11 cellular contexts compared by ENCODE assay signal in genomic region chr17:46769531-46770438, GRCh38. TPM values are rescaled to one million over a fixed set of nuclear protein-coding genes. Genes with fewer than 3 reads are reported as not detected.
A peak's percentile ranks its signal among the peaks of the same experiment; 100 is the strongest.
DNase-seq lines count a peak whose midpoint lies in the region; ATAC-seq, FAIRE-seq and TF ChIP-seq lines count a peak whose summit lies in the region.
"Had no signal": no experiment of that assay in that cellular context is flagged by ENCODE, and none has a peak within 500 bp of the region (broad histone marks: within the 10 kb centered on the region; RNA-seq: fewer than 3 reads in every experiment).

No MANE protein-coding gene starts in this region.

- intact Hi-C loops in HepG2 (cut with micrococcal nuclease; ENCODE audit: unreplicated experiment): no loop called here
- intact Hi-C loops in right lobe of liver (cut with DNase I): no loop called here
- intact Hi-C loops in K562 (cut with micrococcal nuclease): no loop called here

- DNase-seq in HepG2 (ENCODE audit: low spot score) (no peak), right lobe of liver (no peak), K562 (ENCODE audit: extremely low read depth in 1 of 4, low spot score in 3 of 4) (no peak), naive B cell (no peak), urothelium cell line (ENCODE audit: low spot score) (peak; percentile 7), foreskin keratinocyte (no peak)
- DNase-seq: left ventricle myocardium superior, NCI-H446 treated with DMSO at 0.1 percent for 48 hours had no signal

- H3K27me3 Mint-ChIP-seq in naive B cell: no peaks in the 10 kb centered on the region

- H3K4me3 ChIP-seq in HepG2 (replicated peaks in 1 of 3; ENCODE audit: insufficient read depth in 1 of 3, low read depth in 2 of 3, low read length in 3 of 3): peak overlapping the region; percentile 36 to 77 (median 71); a peak in 5 of 6 replicates
- H3K4me3 ChIP-seq in right lobe of liver: peak overlapping the region in 1 of 3 donors; percentile 4
- H3K4me3 ChIP-seq in K562: no peak overlapping the region

- H3K9me1 ChIP-seq in K562 (ENCODE audit: control insufficient read depth, insufficient read depth, low read length): no peaks in the 10 kb centered on the region

- no peak overlapping the region for H3K27ac Mint-ChIP-seq in naive B cell

- BruUV-seq in HepG2 (replicated peaks; lab: Mats Ljungman, UMichigan): no TSS peak
- BruUV-seq in K562 (replicated peaks; lab: Mats Ljungman, UMichigan): no TSS peak

- H3K4me1 ChIP-seq in HepG2 (ENCODE audit: insufficient read depth, low read length) (peaks cover 55% of the 10 kb centered on the region), right lobe of liver (peaks cover 0 to 11% (median 5%) of the 10 kb centered on the region in 4 donors), K562 (replicated peaks in 1 of 2; ENCODE audit: control insufficient read depth in 2 of 2, insufficient read depth in 2 of 2, low read length in 2 of 2) (peaks cover 36 to 71% of the 10 kb centered on the region in 2 experiments), foreskin keratinocyte (peaks cover 5% of the 10 kb centered on the region)

- FAIRE-seq in HepG2 (lab: Jason Lieb, UNC) (no peak), K562 (lab: Jason Lieb, UNC) (no peak), urothelium cell line (lab: Jason Lieb, UNC) (peak; percentile 66)
- FAIRE-seq: colon had no signal

- H2AFZ ChIP-seq in HepG2 (ENCODE audit: low read length) (no peak overlapping the region), K562 (ENCODE audit: low read depth, low read length) (peak overlapping the region; percentile 65)

- TF ChIP-seq POLR2A in HepG2 (IDR thresholded peaks at IDR 0.05; ENCODE audit: insufficient read depth in 1 of 2, low read depth in 2 of 2, low read length in 2 of 2) (no peak), right lobe of liver (IDR thresholded peaks at IDR 0.05) (no peak), K562 (conservative IDR thresholded peaks at IDR 0.05) (no peak)

- H3K79me2 ChIP-seq in HepG2 (ENCODE audit: insufficient read depth, low read length) (no peaks in the 10 kb centered on the region), K562 (ENCODE audit: control insufficient read depth, insufficient read depth, low read length) (peaks cover 7% of the 10 kb centered on the region; the same call in 2 of the 3 replicates)

- H3K36me3 ChIP-seq in HepG2 (replicated peaks in 1 of 2; ENCODE audit: control insufficient read depth in 1 of 2, insufficient read depth in 2 of 2, low read length in 2 of 2): no peaks in the 10 kb centered on the region
- no peaks in the 10 kb centered on the region for H3K36me3 ChIP-seq in right lobe of liver
- H3K36me3 ChIP-seq in K562 (ENCODE audit: control insufficient read depth, insufficient read depth, low read length): no peaks in the 10 kb centered on the region; the same call in 2 of the 3 replicates

- TF ChIP-seq CTCF in HepG2 (CRISPR knock-in tag; IDR thresholded peaks at IDR 0.05) (no peak), right lobe of liver (IDR thresholded peaks at IDR 0.05) (no peak), K562 (IDR thresholded peaks at IDR 0.05 in 2 of 3, conservative IDR thresholded peaks at IDR 0.05 in 1 of 3; ENCODE audit: insufficient read depth in 2 of 3, low read depth in 1 of 3, low read length in 3 of 3) (no peak), foreskin keratinocyte (conservative IDR thresholded peaks at IDR 0.05) (no peak)

- in situ Hi-C loops in HepG2 (cut with HindIII; ENCODE audit: extremely low pct_ligation_motif_present, low pct_unique_long_range_greater_than_20kb): no loop called here
- in situ Hi-C loops in K562 (cut with MboI): loop anchor here (25.0 kb wide), 1 partner anchor 332 kb away; no protein-coding TSS in a partner anchor

- no peaks in the 10 kb centered on the region for H3K27me3 ChIP-seq in HepG2 (ENCODE audit: control insufficient read depth in 1 of 2, insufficient read depth in 2 of 2, low read length in 2 of 2)
- no peaks in the 10 kb centered on the region for H3K27me3 ChIP-seq in right lobe of liver
- H3K27me3 ChIP-seq in K562 (ENCODE audit: control insufficient read depth in 2 of 2, insufficient read depth in 2 of 2, low read length in 2 of 2): no peaks in the 10 kb centered on the region
- H3K27me3 ChIP-seq in foreskin keratinocyte: no peaks in the 10 kb centered on the region

- H3K9me3 Mint-ChIP-seq in naive B cell: no peaks in the 10 kb centered on the region

- WGBS in HepG2 (ENCODE audit: low lambda C conversion rate): 90% methylated on average over 56 of the region's 56 CpGs
- WGBS in right lobe of liver (ENCODE audit: insufficient coverage, low coverage, low lambda C conversion rate, missing lambda C conversion rate): 62% methylated on average over 15 of the region's 56 CpGs
- 91% methylated on average over 35 of the region's 56 CpGs for WGBS in K562 (ENCODE audit: insufficient coverage, low coverage, missing lambda C conversion rate)

- TF ChIP-seq RAD21 in HepG2 (CRISPR knock-in tag; IDR thresholded peaks at IDR 0.05) (no peak), K562 (CRISPR knock-in tag; conservative IDR thresholded peaks at IDR 0.05 in 1 of 2, IDR thresholded peaks at IDR 0.05 in 1 of 2) (no peak)

- H3K4me2 ChIP-seq in HepG2 (ENCODE audit: low read depth, low read length) (peak overlapping the region; percentile 86), K562 (ENCODE audit: insufficient read depth, low read length) (peak overlapping the region; percentile 77)

- H4K20me1 ChIP-seq in HepG2 (ENCODE audit: insufficient read depth, low read length) (no peaks in the 10 kb centered on the region), K562 (replicated peaks; ENCODE audit: control insufficient read depth, insufficient read depth, low read length) (no peaks in the 10 kb centered on the region)

- H3K4me1 Mint-ChIP-seq in naive B cell: peaks cover 11 to 28% (median 25%) of the 10 kb centered on the region in 3 donors

- peak overlapping the region; percentile 68 to 88 (median 79) for H3K4me3 Mint-ChIP-seq in naive B cell

- peak overlapping the region; percentile 91 for H3K27ac ChIP-seq in HepG2 (ENCODE audit: extremely low read length, insufficient read depth, low read length)
- H3K27ac ChIP-seq in right lobe of liver: no peak overlapping the region
- peak overlapping the region; percentile 95 for H3K27ac ChIP-seq in K562 (ENCODE audit: extremely low read depth, low read depth, low read length)
- H3K27ac ChIP-seq in foreskin keratinocyte: no peak overlapping the region

- TF ChIP-seq EP300 in HepG2 (IDR thresholded peaks at IDR 0.05; ENCODE audit: low read depth in 2 of 2, low read length in 2 of 2) (no peak), HepG2 (CRISPR knock-in tag; IDR thresholded peaks at IDR 0.05; ENCODE audit: borderline replicate concordance) (no peak), K562 (IDR thresholded peaks at IDR 0.05; ENCODE audit: low read length) (no peak)

- CTCF ChIA-PET in HepG2 (lab: Yijun Ruan, JAX; ENCODE audit: low intra/inter-chr PET ratio, low total read pairs) (interaction anchor here (1.0 kb wide), 1 partner anchor 12 kb away, joined by 3 read pairs; no protein-coding TSS in a partner anchor), K562 (lab: Yijun Ruan, JAX; ENCODE audit: low intra/inter-chr PET ratio) (no interaction called here)

- H3K36me3 Mint-ChIP-seq in naive B cell: no peaks in the 10 kb centered on the region

- ATAC-seq in HepG2 (no peak; the same call in 2 of the 3 replicates), right lobe of liver (no peak), K562 (no peak), naive B cell (ENCODE audit: low read depth in 2 of 2) (no peak), HG02678 (IDR thresholded peaks at IDR 0.05; ENCODE audit: unreplicated experiment) (no peak), foreskin keratinocyte (no peak), esophagus mucosa (no peak)

- peak overlapping the region; percentile 71 for H3K9ac ChIP-seq in HepG2 (ENCODE audit: insufficient read depth, low read depth, low read length)
- peak overlapping the region; percentile 85 for H3K9ac ChIP-seq in K562 (ENCODE audit: insufficient read depth in 1 of 2, low read depth in 2 of 2, low read length in 2 of 2)

- H3K9me3 ChIP-seq in HepG2 (ENCODE audit: low read length) (no peaks in the 10 kb centered on the region), right lobe of liver (no peaks in the 10 kb centered on the region), K562 (replicated peaks; ENCODE audit: control insufficient read depth, insufficient read depth, low read depth, low read length) (no peaks in the 10 kb centered on the region)

- POLR2A ChIA-PET in HepG2 (lab: Yijun Ruan, JAX) (interaction anchor here (1.7 kb wide), 1 partner anchor 11 kb away, joined by 12 read pairs; no protein-coding TSS in a partner anchor), K562 (lab: Yijun Ruan, JAX) (no interaction called here)

RNA-seq across cellular contexts. Expression of gene WNT3, which starts 48.7 kb away (rescaled TPM):
- total RNA-seq in HepG2 (2016; rRNA removed; fragmentation: Illumina TruSeq; extraction: Trizol) (6.4 and 8.5 TPM in 2 replicates), right lobe of liver (1 to 10 TPM; 1.0 to 5.0 (median 4.0) TPM), K562 (2014; rRNA removed) (1.5 and 2.9 TPM in 2 replicates), K562 (2014; rRNA removed; fragmentation: Illumina TruSeq; extraction: Trizol) (2.2 and 2.4 TPM in 2 replicates), K562 (2015; rRNA removed; fragmentation: Illumina TruSeq; extraction: Trizol) (2.6 and 2.8 TPM in 2 replicates), K562 (2021) (2.7 and 3.5 TPM in 2 replicates), foreskin keratinocyte (1.2 and 1.3 TPM in 2 replicates), esophagus mucosa (5.9 TPM)
- 0.71 and 1.2 TPM in 2 replicates for total RNA-seq in HepG2 (2016; cell fraction: cytosol; rRNA removed; fragmentation: Illumina TruSeq; extraction: Trizol; ENCODE audit: low read depth)
- total RNA-seq in HepG2 (2016; cell fraction: insoluble cytoplasmic fraction; rRNA removed; fragmentation: Illumina TruSeq; extraction: Trizol): 5.9 and 8.3 TPM in 2 replicates
- 4.3 and 4.8 TPM in 2 replicates for total RNA-seq in HepG2 (2016; cell fraction: membrane; rRNA removed; fragmentation: Illumina TruSeq; extraction: Trizol)
- 8.4 and 9.8 TPM in 2 replicates for total RNA-seq in HepG2 (2016; cell fraction: nucleus; rRNA removed; fragmentation: Illumina TruSeq; extraction: Trizol)
- polyA plus RNA-seq in HepG2 (2011; rRNA removed) (10.3 and 12.5 TPM in 2 replicates), K562 (2011; rRNA removed) (5.9 and 6.1 TPM in 2 replicates), K562 (2014; fragmentation: Illumina TruSeq; extraction: Trizol) (3.2 and 3.6 TPM in 2 replicates), K562 (2014; fragmentation: Nextera tagmentation; extraction: Ambion mirVana) (1 to 10 TPM; 2.1 to 3.5 TPM), K562 (2014; rRNA removed) (2.5 and 3.3 TPM in 2 replicates), naive B cell (ENCODE audit: low read depth in 6 of 6) (under 1 TPM in 4 of 6 donors, not detected in 2; 0.06 to 0.73 (median 0.17) TPM), foreskin keratinocyte (0.87 and 0.99 TPM in 2 replicates)
- polyA plus RNA-seq in HepG2 (2011; cell fraction: cytosol; rRNA removed): 5.1 and 6.8 TPM in 2 replicates
- 27.1 and 28.5 TPM in 2 replicates for polyA plus RNA-seq in HepG2 (2011; cell fraction: nucleus; rRNA removed)
- polyA plus RNA-seq in HepG2 (2012): 6.9 and 7.4 TPM in 2 replicates
- 0.82 and 0.98 TPM in 2 replicates for polyA plus RNA-seq in HepG2 (2016; cell fraction: cytosol; fragmentation: Illumina TruSeq; extraction: Trizol; ENCODE audit: low read depth)
- 6.2 TPM in 2 replicates for polyA plus RNA-seq in HepG2 (2016; cell fraction: insoluble cytoplasmic fraction; fragmentation: Illumina TruSeq; extraction: Trizol; ENCODE audit: low read depth)
- polyA plus RNA-seq in HepG2 (2016; cell fraction: membrane; fragmentation: Illumina TruSeq; extraction: Trizol; ENCODE audit: low read depth): 2.9 and 3.1 TPM in 2 replicates
- polyA plus RNA-seq in HepG2 (2016; cell fraction: nucleus; fragmentation: Illumina TruSeq; extraction: Trizol; ENCODE audit: insufficient read depth, low read depth): 27.6 and 28.5 TPM in 2 replicates
- polyA minus RNA-seq in HepG2 (2011; rRNA and poly(A)+ RNA removed; ENCODE audit: low replicate concordance): 4.4 and 6.5 TPM in 2 replicates
- 2.9 and 3.2 TPM in 2 replicates for polyA minus RNA-seq in HepG2 (2011; cell fraction: cytosol; rRNA and poly(A)+ RNA removed)
- 5.0 and 6.2 TPM in 2 replicates for polyA minus RNA-seq in HepG2 (2011; cell fraction: nucleus; rRNA and poly(A)+ RNA removed)
- 8.1 and 10.9 TPM in 2 replicates for total RNA-seq in K562 (2011; cell fraction: chromatin; rRNA removed; ENCODE audit: low replicate concordance)
- 6.1 and 6.8 TPM in 2 replicates for total RNA-seq in K562 (2011; cell fraction: nucleolus; rRNA removed)
- total RNA-seq in K562 (2011; cell fraction: nucleoplasm; rRNA removed): 7.8 and 8.3 TPM in 2 replicates
- 3.4 and 3.9 TPM in 2 replicates for polyA plus RNA-seq in K562 (2011; cell fraction: cytosol; rRNA removed)
- 18.0 and 19.7 TPM in 2 replicates for polyA plus RNA-seq in K562 (2011; cell fraction: nucleus; rRNA removed)
- polyA plus RNA-seq in K562 (2012): 2.5 and 2.8 TPM in 2 replicates
- 2.9 and 3.6 TPM in 2 replicates for polyA minus RNA-seq in K562 (2011; rRNA and poly(A)+ RNA removed)
- polyA minus RNA-seq in K562 (2011; cell fraction: cytosol; rRNA and poly(A)+ RNA removed): 2.0 and 2.4 TPM in 2 replicates
- polyA minus RNA-seq in K562 (2011; cell fraction: nucleus; rRNA and poly(A)+ RNA removed): 2.6 and 2.7 TPM in 2 replicates

Comparison
In these comparisons a context has a peak if more than half of its experiments do, and no peak if none do; other contexts are left out.
1. H3K27ac ChIP-seq: peak in HepG2 (single experiment) and K562 (single experiment); none in right lobe of liver (0 of 3) and foreskin keratinocyte (single experiment).
2. Of the 241 proteins assayed by ChIP-seq in both HepG2 and K562: peak only in HepG2: ADNP, CAMTA2, CHCHD3, ELF1, GABPB1, HDAC1 and 13 more; only in K562: FIP1L1, HNRNPL, POLR2G and PRPF4; in both: CBFB, RBFOX2 and ZBTB33; in neither: 210; mixed calls (peak in some experiments, not most) for 5.